Comparison of ENCODE assay signal across 19 cellular contexts in the genomic region with DNA sequence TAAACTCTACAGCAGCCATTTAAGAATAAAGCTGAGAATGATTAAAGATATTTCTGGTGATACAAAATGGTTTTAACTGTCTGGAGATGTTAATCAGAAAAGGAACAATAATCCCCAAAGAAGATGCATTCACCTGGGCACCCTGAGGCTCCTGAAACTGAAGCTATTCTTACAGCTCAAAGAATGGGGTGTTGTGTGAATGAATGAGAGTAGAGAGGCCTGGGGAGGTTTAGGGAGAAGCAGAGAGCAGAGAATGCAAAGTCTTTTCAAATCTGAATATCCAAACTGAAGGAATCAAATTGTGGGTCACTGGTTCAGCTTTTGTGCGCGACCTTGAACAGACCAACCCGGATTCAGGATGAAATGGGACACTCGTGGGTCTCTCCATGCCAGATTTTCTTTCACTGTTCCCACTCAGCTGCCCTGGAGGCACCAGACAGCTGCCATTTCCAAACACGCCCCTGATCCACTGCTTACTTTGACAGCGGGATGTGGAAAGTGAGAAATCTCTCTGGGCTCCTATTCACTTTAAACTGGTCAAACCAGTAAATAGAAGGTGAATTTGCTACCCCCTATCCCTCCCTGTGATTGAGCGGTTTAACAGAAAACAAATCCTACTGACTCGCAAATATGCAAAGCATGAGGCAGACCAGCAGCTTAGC.
DNase-seq lines count a peak whose midpoint lies in the region; ATAC-seq and TF ChIP-seq lines count a peak whose summit lies in the region.
"Had no signal": no experiment of that assay in that cellular context is flagged by ENCODE, and none has a peak within 500 bp of the region (broad histone marks: within the 10 kb centered on the region; RNA-seq: fewer than 3 reads in every experiment).

No MANE protein-coding gene starts in this region.

- DNase-seq in NCI-H748 (lab: John Stamatoyannopoulos, UW; ENCODE audit: unreplicated experiment) (peak; percentile 0), NCI-H748 treated with DMSO at 0.1 percent for 48 hours (lab: John Stamatoyannopoulos, UW) (no peak), epithelial cell of prostate (ENCODE audit: low read depth, low spot score) (no peak), transverse colon (no peak), NCI-H1092 treated with DMSO at 0.1 percent for 48 hours (lab: John Stamatoyannopoulos, UW) (no peak), upper lobe of right lung (no peak)
- DNase-seq in stimulated activated CD4-positive, alpha-beta T cell treated with anti-CD3 and anti-CD28 coated beads, Interleukin-1b, Interleukin-23, amount 100 ng/mL, for 48 hours: no peak
- DNase-seq: activated CD4-positive, CD25-positive, alpha-beta regulatory T cell; DND-41; head of caudate nucleus; left cardiac atrium; naive thymus-derived CD4-positive, alpha-beta T cell; NCI-H2171 treated with DMSO at 0.1 percent for 48 hours; right cardiac atrium; stimulated activated CD4-positive, alpha-beta T cell treated with anti-CD3 and anti-CD28 coated beads, Interleukin-4, amount 100 ng/mL, for 1 hour; stimulated activated CD8-positive, alpha-beta memory T cell treated with anti-CD3 and anti-CD28 coated beads, Interleukin-4, amount 100 ng/mL, for 48 hours; tibial artery had no signal

- TF ChIP-seq POLR2A in transverse colon (IDR thresholded peaks at IDR 0.05): no peak

- no peaks in the 10 kb centered on the region for H3K9me3 ChIP-seq in muscle layer of duodenum (ENCODE audit: control insufficient read depth in 1 of 2, low read length in 2 of 2)
- no peaks in the 10 kb centered on the region for H3K9me3 ChIP-seq in transverse colon
- H3K9me3 ChIP-seq in upper lobe of right lung: no peaks in the 10 kb centered on the region
- H3K9me3 ChIP-seq: tibial artery had no signal

- in situ Hi-C loops in transverse colon (cut with MboI; ENCODE audit: low pct_ligation_motif_present in 1 of 4, low pct_unique_long_range_greater_than_20kb in 1 of 4, low sequenced_read_pairs in 3 of 4): no loop called here

- peaks cover 0 to 4% of the 10 kb centered on the region in 2 donors for H3K4me1 ChIP-seq in muscle layer of duodenum (ENCODE audit: control insufficient read depth in 1 of 2, insufficient read depth in 2 of 2, low read length in 2 of 2)
- peaks cover 0 to 9% (median 0%) of the 10 kb centered on the region in 4 donors for H3K4me1 ChIP-seq in transverse colon
- H3K4me1 ChIP-seq in upper lobe of right lung: no peaks in the 10 kb centered on the region
- H3K4me1 ChIP-seq: tibial artery had no signal

- no peak for ATAC-seq in upper lobe of right lung
- ATAC-seq: HepG2; left cardiac atrium; naive thymus-derived CD4-positive, alpha-beta T cell; right cardiac atrium had no signal

- intact Hi-C loops in transverse colon (cut with DNase I; ENCODE audit: low total_unique reads): no loop called here
- intact Hi-C loops in upper lobe of right lung (cut with DNase I): no loop called here

- no peaks in the 10 kb centered on the region for H3K36me3 ChIP-seq in muscle layer of duodenum (ENCODE audit: control insufficient read depth in 1 of 2, insufficient read depth in 2 of 2, low read length in 2 of 2)
- no peaks in the 10 kb centered on the region for H3K36me3 ChIP-seq in transverse colon
- no peaks in the 10 kb centered on the region for H3K36me3 ChIP-seq in upper lobe of right lung
- H3K36me3 ChIP-seq: tibial artery had no signal

- 72 to 94% methylated on average over 3 to 8 of the region's 8 CpGs for WGBS in transverse colon (ENCODE audit: low coverage in 1 of 2), 2 donors

- H3K27ac ChIP-seq in epithelial cell of prostate (peak overlapping the region; percentile 4), muscle layer of duodenum (ENCODE audit: low read length) (peak overlapping the region; percentile 56), transverse colon (peak overlapping the region; percentile 9 to 38 (median 36)), upper lobe of right lung (no peak overlapping the region)
- H3K27ac ChIP-seq: tibial artery had no signal

- H3K4me3 ChIP-seq in muscle layer of duodenum (ENCODE audit: low read depth in 1 of 2, low read length in 2 of 2) (no peak overlapping the region), transverse colon (no peak overlapping the region), upper lobe of right lung (no peak overlapping the region)
- H3K4me3 ChIP-seq: tibial artery had no signal

- no peak for TF ChIP-seq CTCF in transverse colon (IDR thresholded peaks at IDR 0.05)
- no peak for TF ChIP-seq CTCF in upper lobe of right lung (IDR thresholded peaks at IDR 0.05)

- H3K27me3 ChIP-seq in muscle layer of duodenum (ENCODE audit: low read depth, low read length) (no peaks in the 10 kb centered on the region), transverse colon (no peaks in the 10 kb centered on the region), upper lobe of right lung (no peaks in the 10 kb centered on the region)
- H3K27me3 ChIP-seq: tibial artery had no signal

- no peak for TF ChIP-seq EP300 in transverse colon (IDR thresholded peaks at IDR 0.05; ENCODE audit: low read depth)
